In the genomic region with DNA sequence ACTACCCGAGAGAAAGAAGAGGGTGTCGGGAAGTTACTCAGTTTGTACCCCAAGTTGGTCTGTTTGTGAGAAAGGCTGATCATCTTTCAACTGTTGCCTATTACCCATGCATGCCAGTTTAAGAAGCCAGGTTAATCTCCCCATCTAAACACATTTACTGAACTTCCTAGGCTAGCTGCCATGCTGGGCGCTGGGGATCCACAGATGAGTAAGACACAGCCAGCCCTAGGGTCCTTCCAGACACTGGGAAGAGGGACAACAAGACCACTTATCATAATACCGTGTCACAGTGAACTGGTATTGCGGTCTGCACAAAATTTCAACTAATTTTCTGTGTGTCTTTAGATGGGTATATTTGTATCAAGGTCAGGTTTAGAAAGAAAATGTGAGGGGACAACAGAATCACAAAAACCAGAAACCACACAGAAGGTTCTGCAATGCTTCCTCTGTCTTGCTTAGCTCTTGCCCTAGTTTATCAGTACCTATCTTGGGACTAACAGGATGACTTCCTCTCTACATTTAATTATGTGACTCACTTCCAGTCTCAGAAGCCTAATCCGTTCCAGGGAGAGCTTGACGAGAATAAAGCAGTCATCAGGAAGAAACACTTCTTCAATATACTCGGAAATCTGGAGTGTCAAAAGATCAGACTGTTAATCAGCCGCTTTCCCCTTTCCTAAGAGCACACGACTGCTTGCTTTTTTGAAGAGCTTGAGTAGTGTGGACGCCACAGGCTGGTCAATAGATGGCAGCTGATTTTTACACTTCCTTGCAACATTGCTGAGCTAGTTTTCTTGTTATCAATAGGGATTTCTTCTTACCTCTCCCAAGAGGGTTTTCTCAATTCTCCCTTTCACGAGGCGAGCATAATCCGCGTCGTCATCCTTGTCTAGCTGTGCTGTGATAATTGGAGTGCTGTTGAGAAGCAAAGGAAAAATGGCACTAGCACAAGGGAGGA, we compare ENCODE assay signal across 10 cellular contexts.
DNase-seq lines count a peak whose midpoint lies in the region; ATAC-seq lines count a peak whose summit lies in the region.
"Had no signal": no experiment of that assay in that cellular context is flagged by ENCODE, and none has a peak within 500 bp of the region (broad histone marks: within the 10 kb centered on the region; RNA-seq: fewer than 3 reads in every experiment).

No MANE protein-coding gene starts in this region.

- H3K4me3 ChIP-seq in skeletal muscle cell (ENCODE audit: low read depth, low read length) = no peak overlapping the region
- H3K4me3 ChIP-seq: ovary had no signal

- DNase-seq in GM04503 (ENCODE audit: low read depth) = peak; percentile 45
- DNase-seq in RKO (ENCODE audit: low spot score) = peak; percentile 20
- DNase-seq in fibroblast of gingiva (ENCODE audit: low read depth) = peak; percentile 54
- DNase-seq in skeletal muscle cell (ENCODE audit: low read depth) = peak; percentile 23
- no peak for DNase-seq in activated CD8-positive, alpha-beta memory T cell treated with anti-CD3 and anti-CD28 coated beads, Interleukin-2, amount 50 U/mL, for 48 hours
- DNase-seq: islet precursor cell, ovary had no signal

- no peak for ATAC-seq in HG03460 (IDR thresholded peaks at IDR 0.05; ENCODE audit: unreplicated experiment)
- no peak for ATAC-seq in HG03378 (IDR thresholded peaks at IDR 0.05; ENCODE audit: unreplicated experiment)
- ATAC-seq: WTC11 had no signal
